16 cellular contexts compared by ENCODE assay signal in genomic region chr12:28446031-28446430, GRCh38.
"Had no signal": no experiment of that assay in that cellular context is flagged by ENCODE, and none has a peak within 500 bp of the region (broad histone marks: within the 10 kb centered on the region; RNA-seq: fewer than 3 reads in every experiment).

No MANE protein-coding gene starts in this region.

- H3K9me3 ChIP-seq: body of pancreas, pancreas, upper lobe of right lung had no signal

- H3K4me3 ChIP-seq: body of pancreas, dorsolateral prefrontal cortex, hepatocyte, pancreas, upper lobe of right lung had no signal

- H3K4me1 ChIP-seq: body of pancreas, pancreas, upper lobe of right lung had no signal

- H3K27me3 Mint-ChIP-seq: activated CD4-positive, alpha-beta T cell treated with anti-CD3 and anti-CD28 coated beads, Interleukin-2, amount 10 ng/mL, durations not matched to agents 24 days and 14 days; activated T-cell treated with anti-CD3 and anti-CD28 coated beads, Interleukin-2, amount 50 U/mL, for 24 hours had no signal

- H3K27ac Mint-ChIP-seq: activated CD4-positive, alpha-beta T cell treated with anti-CD3 and anti-CD28 coated beads, Interleukin-2, amount 10 ng/mL, durations not matched to agents 24 days and 14 days; activated CD8-positive, alpha-beta T cell treated with anti-CD3 and anti-CD28 coated beads, Interleukin-2, amount 10 ng/mL, durations not matched to agents 7 days and 5 days; activated naive CD4-positive, alpha-beta T cell treated with anti-CD3 and anti-CD28 coated beads for 36 hours; activated T-cell treated with anti-CD3 and anti-CD28 coated beads, Interleukin-2, amount 50 U/mL, for 24 hours; activated T-helper 2 cell treated with anti-CD3 and anti-CD28 coated beads, Interferon-gamma antibody, Interleukin-2, Interleukin-4, amounts not matched to agents 10 μg/mL and 5 μg/mL and 100 μg/mL, durations not matched to agents 14 hours and 24 hours and 36 hours; stimulated activated effector memory CD8-positive, alpha-beta T cell treated with anti-CD3 and anti-CD28 coated beads, Interleukin-12 subunit alpha, Interleukin-12 subunit beta, amount 100 ng/mL, for 72 hours had no signal

- H3K4me1 Mint-ChIP-seq: activated CD4-positive, alpha-beta T cell treated with anti-CD3 and anti-CD28 coated beads, Interleukin-2, amount 10 ng/mL, durations not matched to agents 24 days and 14 days; natural killer cell; stimulated activated effector memory CD8-positive, alpha-beta T cell treated with anti-CD3 and anti-CD28 coated beads, Interleukin-12 subunit alpha, Interleukin-12 subunit beta, amount 100 ng/mL, for 72 hours had no signal

- H3K27me3 ChIP-seq: body of pancreas, dorsolateral prefrontal cortex, hepatocyte, pancreas, upper lobe of right lung had no signal

- H3K4me2 ChIP-seq: hepatocyte had no signal

- H2AFZ ChIP-seq: hepatocyte had no signal

- H3K27ac ChIP-seq: body of pancreas, dorsolateral prefrontal cortex, hepatocyte, pancreas, upper lobe of right lung had no signal

- H3K4me3 Mint-ChIP-seq: activated CD4-positive, alpha-beta T cell treated with anti-CD3 and anti-CD28 coated beads, Interleukin-2, amount 10 ng/mL, durations not matched to agents 24 days and 14 days; activated CD8-positive, alpha-beta T cell treated with anti-CD3 and anti-CD28 coated beads, Interleukin-2, amount 10 ng/mL, durations not matched to agents 7 days and 5 days; activated naive CD4-positive, alpha-beta T cell treated with anti-CD3 and anti-CD28 coated beads for 36 hours; activated T-cell treated with anti-CD3 and anti-CD28 coated beads, Interleukin-2, amount 50 U/mL, for 24 hours; natural killer cell; stimulated activated effector memory CD8-positive, alpha-beta T cell treated with anti-CD3 and anti-CD28 coated beads, Interleukin-12 subunit alpha, Interleukin-12 subunit beta, amount 100 ng/mL, for 72 hours had no signal

- ATAC-seq: activated CD8-positive, alpha-beta T cell treated with anti-CD3 and anti-CD28 coated beads, Interleukin-2, amount 10 ng/mL, durations not matched to agents 7 days and 5 days; body of pancreas; natural killer cell; pancreas; sciatic nerve; stimulated activated effector memory CD8-positive, alpha-beta T cell treated with anti-CD3 and anti-CD28 coated beads, Interleukin-12 subunit alpha, Interleukin-12 subunit beta, amount 100 ng/mL, for 72 hours; upper lobe of right lung had no signal

- DNase-seq: activated CD4-positive, alpha-beta T cell treated with anti-CD3 and anti-CD28 coated beads, Interleukin-2, amount 10 ng/mL, durations not matched to agents 24 days and 14 days; activated CD8-positive, alpha-beta T cell treated with anti-CD3 and anti-CD28 coated beads, Interleukin-2, amount 10 ng/mL, durations not matched to agents 7 days and 5 days; activated naive CD4-positive, alpha-beta T cell treated with anti-CD3 and anti-CD28 coated beads for 36 hours; activated T-cell treated with anti-CD3 and anti-CD28 coated beads, Interleukin-2, amount 50 U/mL, for 24 hours; body of pancreas; caudate nucleus; dorsolateral prefrontal cortex; natural killer cell; pancreas; stimulated activated CD4-positive, alpha-beta T cell treated with anti-CD3 and anti-CD28 coated beads, Interleukin-4, amount 100 ng/mL, for 24 hours; T1000; upper lobe of right lung had no signal

- H3K36me3 ChIP-seq: pancreas, upper lobe of right lung had no signal

- H3K9me3 Mint-ChIP-seq: activated CD4-positive, alpha-beta T cell treated with anti-CD3 and anti-CD28 coated beads, Interleukin-2, amount 10 ng/mL, durations not matched to agents 24 days and 14 days; activated naive CD4-positive, alpha-beta T cell treated with anti-CD3 and anti-CD28 coated beads for 36 hours; activated T-cell treated with anti-CD3 and anti-CD28 coated beads, Interleukin-2, amount 50 U/mL, for 24 hours; activated T-helper 2 cell treated with anti-CD3 and anti-CD28 coated beads, Interferon-gamma antibody, Interleukin-2, Interleukin-4, amounts not matched to agents 10 μg/mL and 5 μg/mL and 100 μg/mL, durations not matched to agents 14 hours and 24 hours and 36 hours; natural killer cell; stimulated activated effector memory CD8-positive, alpha-beta T cell treated with anti-CD3 and anti-CD28 coated beads, Interleukin-12 subunit alpha, Interleukin-12 subunit beta, amount 100 ng/mL, for 72 hours had no signal

- H3K36me3 Mint-ChIP-seq: natural killer cell had no signal
